In the genomic region with DNA sequence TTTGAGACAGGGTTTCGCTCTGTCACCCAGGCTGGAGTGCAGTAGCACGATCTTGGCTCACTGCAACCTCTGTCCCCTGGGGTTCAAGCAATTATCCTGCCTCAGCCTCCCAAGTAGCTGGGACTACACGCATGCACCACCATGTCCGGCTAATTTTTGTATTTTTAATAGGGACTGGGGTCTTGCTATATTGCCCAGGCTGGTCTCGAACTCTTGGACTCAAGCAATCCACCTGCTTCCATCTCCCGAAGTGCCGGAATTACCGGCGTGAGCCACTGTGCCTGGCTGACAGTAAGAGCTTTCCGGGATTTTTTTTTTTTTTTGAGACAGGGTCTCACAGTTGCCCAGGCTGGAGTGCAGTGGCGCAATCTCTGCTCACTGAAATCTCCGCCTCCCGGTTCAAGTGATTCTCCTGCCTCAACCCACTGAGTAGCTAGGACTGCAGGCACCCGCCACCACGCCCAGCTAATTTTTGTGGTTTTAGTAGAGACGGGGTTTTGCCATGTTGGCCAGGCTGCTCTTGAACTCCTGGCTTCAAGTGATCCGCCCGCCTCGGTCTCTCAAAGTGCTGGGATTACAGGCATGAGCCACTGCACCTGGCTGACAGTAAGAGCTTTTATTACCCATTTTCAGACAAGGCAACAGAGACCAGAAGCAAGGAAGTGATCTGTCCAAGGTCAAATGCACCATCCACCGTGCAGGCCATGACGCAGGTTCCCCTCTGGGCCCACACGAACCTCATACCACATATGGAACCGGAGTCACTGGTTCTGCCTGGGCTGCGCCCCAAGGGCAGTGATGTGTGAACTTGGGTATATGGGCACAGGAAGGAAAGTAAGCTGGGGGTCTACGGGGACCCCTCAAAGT, we compare ENCODE assay signal across 1 cellular context.
TF ChIP-seq lines count a peak whose summit lies in the region.

No MANE protein-coding gene starts in this region.

TF ChIP-seq in liver, 16 proteins besides CTCF, POLR2A, EP300 and RAD21 (continued from another document):
- TF ChIP-seq TAF1 (conservative IDR thresholded peaks at IDR 0.05), result no peak
- no peak for TF ChIP-seq EGR1 (IDR thresholded peaks at IDR 0.05; ENCODE audit: low read depth in 2 of 2)
- TF ChIP-seq RXRA (IDR thresholded peaks at IDR 0.05), result no peak
